8 cellular contexts compared by ENCODE assay signal in the genomic region with DNA sequence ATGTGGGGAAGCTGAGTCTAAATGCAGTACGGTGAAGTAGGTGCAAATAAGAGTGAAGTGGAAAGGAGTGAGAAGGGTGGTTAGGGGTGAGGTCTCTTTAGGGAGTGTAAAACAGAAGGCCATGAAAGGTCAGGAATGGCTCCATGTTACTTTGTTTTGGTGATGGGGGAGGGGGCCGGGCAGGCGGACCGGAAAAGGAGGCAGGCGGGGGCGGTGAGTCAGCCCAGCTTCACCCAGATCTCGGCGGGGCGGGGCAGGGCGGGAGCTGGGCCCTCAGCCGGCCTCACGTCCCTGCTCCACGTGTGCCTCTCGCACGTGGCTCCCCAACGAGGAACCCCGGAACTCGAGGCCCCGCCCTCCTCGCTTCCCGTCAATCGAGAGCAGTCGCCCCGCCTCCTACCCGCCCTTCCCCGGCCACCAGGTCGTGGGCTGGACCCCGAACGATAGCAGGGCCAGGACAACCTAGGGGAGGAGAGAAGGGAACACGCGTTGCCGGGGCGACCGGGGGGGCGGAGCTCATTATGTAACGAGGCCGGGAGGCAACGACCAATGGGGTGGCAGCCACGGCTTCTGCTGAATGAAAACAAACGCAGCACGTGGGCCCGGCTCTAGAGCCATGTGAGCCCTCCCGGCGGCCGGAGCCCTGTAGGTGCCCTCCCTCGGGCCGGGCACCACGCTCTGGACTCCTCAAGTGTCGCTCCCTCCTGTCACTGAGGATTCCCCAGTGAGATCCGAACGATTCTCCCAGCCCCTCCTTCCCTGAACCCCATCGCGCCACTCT. TPM values are rescaled to one million over a fixed set of nuclear protein-coding genes. Genes with fewer than 3 reads are reported as not detected.
A peak's percentile ranks its signal among the peaks of the same experiment; 100 is the strongest.
DNase-seq lines count a peak whose midpoint lies in the region; ATAC-seq and TF ChIP-seq lines count a peak whose summit lies in the region.

No MANE protein-coding gene starts in this region.

- ATAC-seq in RWPE2 (ENCODE audit: low read depth): peak; percentile 71
- ATAC-seq in natural killer cell treated with Interleukin-12 subunit alpha and Interleukin-12 subunit beta and Interleukin-15 and Interleukin-18, amount 100 ng/mL, for 72 hours: peak; percentile 72 to 75

- H3K4me3 Mint-ChIP-seq in natural killer cell treated with Interleukin-12 subunit alpha and Interleukin-12 subunit beta and Interleukin-15 and Interleukin-18, amount 100 ng/mL, for 72 hours: peak overlapping the region; percentile 93

- no peaks in the 10 kb centered on the region for H3K9me3 ChIP-seq in RWPE2 (ENCODE audit: severe bottlenecking)

- no peaks in the 10 kb centered on the region for H3K36me3 Mint-ChIP-seq in natural killer cell treated with Interleukin-12 subunit alpha and Interleukin-12 subunit beta and Interleukin-15 and Interleukin-18, amount 100 ng/mL, for 72 hours

- H3K27me3 Mint-ChIP-seq in natural killer cell treated with Interleukin-12 subunit alpha and Interleukin-12 subunit beta and Interleukin-15 and Interleukin-18, amount 100 ng/mL, for 72 hours: no peaks in the 10 kb centered on the region

- H3K36me3 ChIP-seq in RWPE2 (ENCODE audit: low read depth): peaks cover 46% of the 10 kb centered on the region

- peaks cover 25% of the 10 kb centered on the region for H3K4me1 ChIP-seq in RWPE2 (ENCODE audit: insufficient read depth, poor library complexity, severe bottlenecking)

- TF ChIP-seq CTCF in RWPE2 (IDR thresholded peaks at IDR 0.05; ENCODE audit: poor library complexity, severe bottlenecking) (no peak), fibroblast of mammary gland (conservative IDR thresholded peaks at IDR 0.05; ENCODE audit: control insufficient read depth, insufficient read depth, low read depth, low read length) (no peak)

- H3K27me3 ChIP-seq in RWPE2 (ENCODE audit: insufficient read depth, poor library complexity, severe bottlenecking): no peaks in the 10 kb centered on the region

- peak; percentile 90 for DNase-seq in DMS79 treated with DMSO at 0.1 percent for 48 hours (lab: John Stamatoyannopoulos, UW)
- DNase-seq in GOT3 (lab: John Stamatoyannopoulos, UW): peak; percentile 98
- peak; percentile 94 for DNase-seq in LoVo (ENCODE audit: low spot score)
- peak; percentile 100 for DNase-seq in RWPE2 (ENCODE audit: low spot score)
- peak; percentile 99 for DNase-seq in activated T-helper 9 cell treated with anti-CD3 and anti-CD28 coated beads, Interleukin-2, amount 50 U/mL, for 16 hours (ENCODE audit: low read depth)
- DNase-seq in fibroblast of mammary gland (ENCODE audit: low read depth): peak; percentile 99
- DNase-seq in natural killer cell treated with Interleukin-12 subunit alpha and Interleukin-12 subunit beta and Interleukin-15 and Interleukin-18, amount 100 ng/mL, for 72 hours (ENCODE audit: low spot score): peak; percentile 92
- DNase-seq in stimulated activated naive CD4-positive, alpha-beta T cell (lab: John Stamatoyannopoulos, UW): peak; percentile 94 to 99 (median 98)

- H3K27ac Mint-ChIP-seq in natural killer cell treated with Interleukin-12 subunit alpha and Interleukin-12 subunit beta and Interleukin-15 and Interleukin-18, amount 100 ng/mL, for 72 hours: peak overlapping the region; percentile 86 to 90

- peak overlapping the region; percentile 51 for H3K4me3 ChIP-seq in RWPE2 (ENCODE audit: severe bottlenecking)
- H3K4me3 ChIP-seq in fibroblast of mammary gland (ENCODE audit: control insufficient read depth, low read depth, low read length): peak overlapping the region; percentile 91

- peak overlapping the region; percentile 89 for H3K27ac ChIP-seq in RWPE2 (ENCODE audit: poor library complexity, severe bottlenecking)

- H3K4me1 Mint-ChIP-seq in natural killer cell treated with Interleukin-12 subunit alpha and Interleukin-12 subunit beta and Interleukin-15 and Interleukin-18, amount 100 ng/mL, for 72 hours (ENCODE audit: low read depth in 2 of 2): peaks cover 65 to 68% of the 10 kb centered on the region in 2 donors

- H3K9me3 Mint-ChIP-seq in natural killer cell treated with Interleukin-12 subunit alpha and Interleukin-12 subunit beta and Interleukin-15 and Interleukin-18, amount 100 ng/mL, for 72 hours: peaks cover 3% of the 10 kb centered on the region

RNA-seq across cellular contexts. Expression of gene NR1D1, which starts 1.4 kb away (rescaled TPM):
- 1 to 10 TPM; 1.4 to 5.4 TPM for total RNA-seq in natural killer cell treated with Interleukin-12 subunit alpha and Interleukin-12 subunit beta and Interleukin-15 and Interleukin-18, amount 100 ng/mL, for 72 hours

RNA-seq across cellular contexts. Expression of gene MSL1, which starts 22.7 kb away (rescaled TPM):
- total RNA-seq in natural killer cell treated with Interleukin-12 subunit alpha and Interleukin-12 subunit beta and Interleukin-15 and Interleukin-18, amount 100 ng/mL, for 72 hours: 100 to 1,000 TPM in 1 of 2 donors, 10 to 100 TPM in 1; 79.8 to 102 TPM

RNA-seq across cellular contexts. Expression of gene THRA, which starts 36.3 kb away (rescaled TPM):
- 10 to 100 TPM in 1 of 2 donors, 1 to 10 TPM in 1; 4.9 to 10.9 TPM for total RNA-seq in natural killer cell treated with Interleukin-12 subunit alpha and Interleukin-12 subunit beta and Interleukin-15 and Interleukin-18, amount 100 ng/mL, for 72 hours

RNA-seq across cellular contexts. Expression of gene CASC3, which starts 41.3 kb away (rescaled TPM):
- 100 to 1,000 TPM in 1 of 2 donors, 10 to 100 TPM in 1; 83.1 to 101 TPM for total RNA-seq in natural killer cell treated with Interleukin-12 subunit alpha and Interleukin-12 subunit beta and Interleukin-15 and Interleukin-18, amount 100 ng/mL, for 72 hours

RNA-seq across cellular contexts. Expression of gene MED24, which starts 44.8 kb away (rescaled TPM):
- 100 to 1,000 TPM in 1 of 2 donors, 10 to 100 TPM in 1; 91.5 to 147 TPM for total RNA-seq in natural killer cell treated with Interleukin-12 subunit alpha and Interleukin-12 subunit beta and Interleukin-15 and Interleukin-18, amount 100 ng/mL, for 72 hours

Comparison
In these comparisons a context has a peak if more than half of its experiments do, and no peak if none do; other contexts are left out.
1. Peak in every context shown above with its lines: DNase-seq, ATAC-seq, H3K4me3 ChIP-seq and H3K27ac ChIP-seq.